ENCODE assay signal across 1 cellular context in genomic region chr4:683247-683897, GRCh38.
A peak's percentile ranks its signal among the peaks of the same experiment; 100 is the strongest.
TF ChIP-seq lines count a peak whose summit lies in the region.

No MANE protein-coding gene starts in this region.

TF ChIP-seq in HepG2, 621 proteins besides CTCF, POLR2A, EP300 and RAD21 (continued from another document and continues in another):
- no peak for TF ChIP-seq ZBTB49 (CRISPR knock-in tag; IDR thresholded peaks at IDR 0.05; ENCODE audit: borderline replicate concordance)
- no peak for TF ChIP-seq ZNF441 (CRISPR knock-in tag; IDR thresholded peaks at IDR 0.05; ENCODE audit: borderline replicate concordance)
- TF ChIP-seq NFYB (CRISPR knock-in tag; IDR thresholded peaks at IDR 0.05): no peak
- TF ChIP-seq TEAD2 (CRISPR knock-in tag; IDR thresholded peaks at IDR 0.05): no peak
- TF ChIP-seq ZNF460 (CRISPR knock-in tag; IDR thresholded peaks at IDR 0.05; ENCODE audit: borderline replicate concordance): no peak
- no peak for TF ChIP-seq TRIM24 (CRISPR knock-in tag; IDR thresholded peaks at IDR 0.05)
- TF ChIP-seq ZBTB37 (CRISPR knock-in tag; IDR thresholded peaks at IDR 0.05): no peak
- no peak for TF ChIP-seq LCORL (IDR thresholded peaks at IDR 0.05)
- TF ChIP-seq LCORL (CRISPR knock-in tag; IDR thresholded peaks at IDR 0.05): 0 out of 2 replicates have a peak, but pooled peaks have one; percentile 33
- no peak for TF ChIP-seq KMT2B (CRISPR knock-in tag; IDR thresholded peaks at IDR 0.05)
- TF ChIP-seq CERS6 (CRISPR knock-in tag; IDR thresholded peaks at IDR 0.05): no peak
- TF ChIP-seq ZNF549 (CRISPR knock-in tag; IDR thresholded peaks at IDR 0.05): no peak
- TF ChIP-seq AKAP8 (CRISPR knock-in tag; IDR thresholded peaks at IDR 0.05): no peak
- no peak for TF ChIP-seq ETV6 (CRISPR knock-in tag; conservative IDR thresholded peaks at IDR 0.05)
- TF ChIP-seq TERF1 (CRISPR knock-in tag; IDR thresholded peaks at IDR 0.05): no peak
- TF ChIP-seq ZNF747 (CRISPR knock-in tag; IDR thresholded peaks at IDR 0.05; ENCODE audit: borderline replicate concordance): no peak
- no peak for TF ChIP-seq ZNF607 (CRISPR knock-in tag; IDR thresholded peaks at IDR 0.05; ENCODE audit: borderline replicate concordance)
- TF ChIP-seq AKNA (CRISPR knock-in tag; IDR thresholded peaks at IDR 0.05; ENCODE audit: borderline replicate concordance): no peak
- TF ChIP-seq ZNF672 (CRISPR knock-in tag; IDR thresholded peaks at IDR 0.05): no peak; the same call in 1 of the 2 replicates
- TF ChIP-seq RBM39 (IDR thresholded peaks at IDR 0.05; ENCODE audit: low read depth, low read length, poor library complexity, severe bottlenecking): peak; percentile 7
- TF ChIP-seq ZNF841 (CRISPR knock-in tag; IDR thresholded peaks at IDR 0.05; ENCODE audit: borderline replicate concordance): no peak
- TF ChIP-seq ZC3H13 (CRISPR knock-in tag; IDR thresholded peaks at IDR 0.05): no peak
- TF ChIP-seq ATRX (CRISPR knock-in tag; IDR thresholded peaks at IDR 0.05; ENCODE audit: borderline replicate concordance): no peak
- TF ChIP-seq MTA1 (CRISPR knock-in tag; IDR thresholded peaks at IDR 0.05; ENCODE audit: borderline replicate concordance): no peak
- no peak for TF ChIP-seq E2F5 (CRISPR knock-in tag; conservative IDR thresholded peaks at IDR 0.05)
- no peak for TF ChIP-seq EZH2 (conservative IDR thresholded peaks at IDR 0.05; ENCODE audit: low read depth, low read length)
- TF ChIP-seq HOXA3 (CRISPR knock-in tag; IDR thresholded peaks at IDR 0.05): 0 out of 2 replicates have a peak, but pooled peaks have one; percentile 9
- TF ChIP-seq ZNF207 (IDR thresholded peaks at IDR 0.05; ENCODE audit: borderline replicate concordance): no peak
- no peak for TF ChIP-seq ZNF614 (CRISPR knock-in tag; IDR thresholded peaks at IDR 0.05; ENCODE audit: borderline replicate concordance)
- TF ChIP-seq BRF2 (CRISPR knock-in tag; IDR thresholded peaks at IDR 0.05): no peak
- TF ChIP-seq TAF15 (IDR thresholded peaks at IDR 0.05; ENCODE audit: low read depth, low read length, poor library complexity, severe bottlenecking): no peak
- TF ChIP-seq ZNF34 (CRISPR knock-in tag; IDR thresholded peaks at IDR 0.05; ENCODE audit: borderline replicate concordance): no peak
- no peak for TF ChIP-seq RERE (CRISPR knock-in tag; IDR thresholded peaks at IDR 0.05; ENCODE audit: low read depth)
- TF ChIP-seq YEATS2 (CRISPR knock-in tag; IDR thresholded peaks at IDR 0.05; ENCODE audit: borderline replicate concordance): no peak
- TF ChIP-seq ZNF615 (CRISPR knock-in tag; IDR thresholded peaks at IDR 0.05; ENCODE audit: borderline replicate concordance): no peak
- TF ChIP-seq TBX2 (CRISPR knock-in tag; IDR thresholded peaks at IDR 0.05; ENCODE audit: borderline replicate concordance): no peak
- TF ChIP-seq ZFP36L2 (CRISPR knock-in tag; IDR thresholded peaks at IDR 0.05): no peak
- no peak for TF ChIP-seq ZNF572 (CRISPR knock-in tag; IDR thresholded peaks at IDR 0.05)
- TF ChIP-seq ZNF280B (CRISPR knock-in tag; IDR thresholded peaks at IDR 0.05; ENCODE audit: borderline replicate concordance): no peak
- no peak for TF ChIP-seq PCBP2 (optimal IDR thresholded peaks at IDR 0.05; ENCODE audit: low read depth, low read length, poor library complexity, severe bottlenecking)
- TF ChIP-seq FOSL1 (CRISPR knock-in tag; IDR thresholded peaks at IDR 0.05; ENCODE audit: borderline replicate concordance): no peak
- no peak for TF ChIP-seq PHF20 (CRISPR knock-in tag; IDR thresholded peaks at IDR 0.05)
- TF ChIP-seq ZNF296 (CRISPR knock-in tag; conservative IDR thresholded peaks at IDR 0.05): no peak
- no peak for TF ChIP-seq AHR (CRISPR knock-in tag; IDR thresholded peaks at IDR 0.05)
- no peak for TF ChIP-seq ZNF879 (CRISPR knock-in tag; IDR thresholded peaks at IDR 0.05)
- TF ChIP-seq MAFF (IDR thresholded peaks at IDR 0.05; ENCODE audit: low read depth, low read length): no peak
- no peak for TF ChIP-seq WIZ (CRISPR knock-in tag; IDR thresholded peaks at IDR 0.05)
- TF ChIP-seq EHMT2 (IDR thresholded peaks at IDR 0.05; ENCODE audit: borderline replicate concordance, low read depth, low read length): no peak
